In the genomic region with DNA sequence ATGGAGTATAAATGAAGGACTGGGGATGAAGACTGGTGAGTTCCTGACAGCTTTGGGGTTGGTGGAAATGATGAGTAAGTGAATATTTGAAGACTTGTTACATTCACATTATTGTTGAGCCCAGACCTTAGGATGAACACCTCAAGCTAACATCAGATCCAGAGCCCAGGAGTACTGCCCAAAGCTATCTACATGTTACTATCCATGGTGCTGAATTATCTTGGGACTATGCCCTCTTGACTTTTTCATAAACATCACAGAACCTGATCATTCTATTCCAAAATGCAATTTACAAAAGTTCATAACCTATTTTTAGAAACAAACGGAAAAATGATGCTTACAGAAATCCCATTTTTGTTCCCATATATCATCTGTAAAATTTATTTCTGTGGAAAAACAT, we compare ENCODE assay signal across 13 cellular contexts.
DNase-seq lines count a peak whose midpoint lies in the region; ATAC-seq and TF ChIP-seq lines count a peak whose summit lies in the region.
"Had no signal": no experiment of that assay in that cellular context is flagged by ENCODE, and none has a peak within 500 bp of the region (broad histone marks: within the 10 kb centered on the region; RNA-seq: fewer than 3 reads in every experiment).

No MANE protein-coding gene starts in this region.

- H3K4me3 Mint-ChIP-seq in activated CD4-positive, alpha-beta memory T cell treated with anti-CD3 and anti-CD28 coated beads for 36 hours, result no peak overlapping the region

- no peaks in the 10 kb centered on the region for H3F3A ChIP-seq in MM.1S (ENCODE audit: insufficient read depth, low read length)

- peak; percentile 18 for DNase-seq in GM03348 (ENCODE audit: low spot score)
- peak; percentile 23 for DNase-seq in MM.1S
- peak; percentile 16 for DNase-seq in choroid plexus epithelial cell (ENCODE audit: low read depth)
- peak; percentile 15 to 53 for DNase-seq in lung microvascular endothelial cell (ENCODE audit: low read depth in 2 of 2)
- DNase-seq in activated CD4-positive, alpha-beta memory T cell treated with anti-CD3 and anti-CD28 coated beads for 36 hours, result no peak
- DNase-seq in NCI-H2081 treated with DMSO at 0.1 percent for 48 hours (lab: John Stamatoyannopoulos, UW), result no peak
- no peak for DNase-seq in NCI-H128 (lab: John Stamatoyannopoulos, UW; ENCODE audit: unreplicated experiment)
- DNase-seq: activated CD4-positive, alpha-beta T cell treated with anti-CD3 and anti-CD28 coated beads, Interleukin-2, amount 50 U/mL, for 1 hour; activated naive CD4-positive, alpha-beta T cell treated with anti-CD3 and anti-CD28 coated beads, Interleukin-2, amount 50 U/mL, for 16 hours; DMS79 treated with DMSO at 0.1 percent for 48 hours; effector CD4-positive, alpha-beta T cell; NCI-H510A had no signal

- CTCF ChIA-PET in activated CD4-positive, alpha-beta memory T cell treated with anti-CD3 and anti-CD28 coated beads for 36 hours (lab: Charles Lee), result no interaction called here

- H3K4me1 Mint-ChIP-seq in activated CD4-positive, alpha-beta memory T cell treated with anti-CD3 and anti-CD28 coated beads for 36 hours (ENCODE audit: low read depth), result no peaks in the 10 kb centered on the region

- no peaks in the 10 kb centered on the region for H3K9me3 ChIP-seq in MM.1S (replicated peaks; ENCODE audit: insufficient read depth, low read length)

- H3K9me2 ChIP-seq in MM.1S (replicated peaks; ENCODE audit: insufficient read depth, low read length), result no peaks in the 10 kb centered on the region

- no peaks in the 10 kb centered on the region for H3K36me3 Mint-ChIP-seq in activated CD4-positive, alpha-beta memory T cell treated with anti-CD3 and anti-CD28 coated beads for 36 hours

- H3K27ac Mint-ChIP-seq in activated CD4-positive, alpha-beta memory T cell treated with anti-CD3 and anti-CD28 coated beads for 36 hours, result no peak overlapping the region

- H3K4me2 ChIP-seq in MM.1S (ENCODE audit: low read depth, low read length), result no peak overlapping the region

- no peak for ATAC-seq in HG03139 (IDR thresholded peaks at IDR 0.05; ENCODE audit: unreplicated experiment)

- POLR2A ChIA-PET in activated CD4-positive, alpha-beta memory T cell treated with anti-CD3 and anti-CD28 coated beads for 36 hours (lab: Charles Lee), result no interaction called here

- no peak overlapping the region for H2AFZ ChIP-seq in MM.1S (ENCODE audit: low read length)

- H3K79me2 ChIP-seq in MM.1S (ENCODE audit: low read length), result no peaks in the 10 kb centered on the region

- no peak overlapping the region for H3K27ac ChIP-seq in MM.1S (ENCODE audit: low read length)

- intact Hi-C loops in activated CD4-positive, alpha-beta memory T cell treated with anti-CD3 and anti-CD28 coated beads for 36 hours (cut with micrococcal nuclease), result no loop called here

- no peaks in the 10 kb centered on the region for H4K20me1 ChIP-seq in MM.1S (ENCODE audit: insufficient read depth, low read length)

- H3K9me3 Mint-ChIP-seq in activated CD4-positive, alpha-beta memory T cell treated with anti-CD3 and anti-CD28 coated beads for 36 hours, result peaks cover 8% of the 10 kb centered on the region

- H3K4me1 ChIP-seq in MM.1S (ENCODE audit: low read length), result no peaks in the 10 kb centered on the region

- H3K4me3 ChIP-seq in MM.1S (ENCODE audit: low read length) (no peak overlapping the region), choroid plexus epithelial cell (ENCODE audit: low read depth, low read length) (no peak overlapping the region)

- no peak for TF ChIP-seq CTCF in MM.1S (IDR thresholded peaks at IDR 0.05; ENCODE audit: low read length)
- TF ChIP-seq CTCF in choroid plexus epithelial cell (conservative IDR thresholded peaks at IDR 0.05; ENCODE audit: low read depth, low read length), result no peak

- no peak overlapping the region for H3K9ac ChIP-seq in MM.1S (ENCODE audit: low read length)

- no peaks in the 10 kb centered on the region for H3K27me3 ChIP-seq in MM.1S (replicated peaks; ENCODE audit: insufficient read depth, low read length)

- no peaks in the 10 kb centered on the region for H3K36me3 ChIP-seq in MM.1S (replicated peaks; ENCODE audit: insufficient read depth, low read length)

- H3K27me3 Mint-ChIP-seq in activated CD4-positive, alpha-beta memory T cell treated with anti-CD3 and anti-CD28 coated beads for 36 hours, result no peaks in the 10 kb centered on the region

Comparison
In these comparisons a context has a peak if more than half of its experiments do, and no peak if none do; other contexts are left out.
1. DNase-seq: peak in GM03348 (single experiment), MM.1S (single experiment), choroid plexus epithelial cell (single experiment) and lung microvascular endothelial cell (2 of 2); none in activated CD4-positive, alpha-beta memory T cell treated with anti-CD3 and anti-CD28 coated beads for 36 hours (single experiment), NCI-H2081 treated with DMSO at 0.1 percent for 48 hours (single experiment) and NCI-H128 (single experiment).